14 cellular contexts compared by ENCODE assay signal in the genomic region with DNA sequence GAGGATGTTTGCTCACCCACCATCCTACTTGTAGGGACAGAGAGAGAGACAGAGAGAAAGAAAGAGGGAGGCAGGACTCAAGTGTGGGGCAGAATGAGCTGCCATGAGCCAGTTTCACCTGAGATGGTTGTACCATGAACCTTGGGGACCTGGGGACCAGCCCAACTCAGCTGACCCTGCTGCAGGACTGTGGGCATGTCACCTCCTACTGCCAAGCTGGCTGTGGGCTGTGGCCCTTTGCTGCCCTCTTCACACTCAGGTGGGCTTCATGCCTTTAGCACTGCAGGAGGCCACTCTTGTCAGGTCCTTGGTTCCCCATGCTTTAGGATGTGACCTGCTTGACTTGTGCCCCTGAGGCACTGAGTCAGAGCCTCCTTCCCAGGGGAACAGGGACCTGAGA.
DNase-seq lines count a peak whose midpoint lies in the region; ATAC-seq and TF ChIP-seq lines count a peak whose summit lies in the region.
"Had no signal": no experiment of that assay in that cellular context is flagged by ENCODE, and none has a peak within 500 bp of the region (broad histone marks: within the 10 kb centered on the region; RNA-seq: fewer than 3 reads in every experiment).

No MANE protein-coding gene starts in this region.

- H3K4me3 Mint-ChIP-seq in stimulated activated naive CD8-positive, alpha-beta T cell treated with anti-CD3 and anti-CD28 coated beads, Interleukin-15, amount 100 ng/mL, for 72 hours, result no peak overlapping the region
- H3K4me3 Mint-ChIP-seq: B cell; CD4-positive, alpha-beta T cell had no signal

- peaks cover 0 to 9% of the 10 kb centered on the region in 2 donors for H3K9me3 Mint-ChIP-seq in stimulated activated naive CD8-positive, alpha-beta T cell treated with anti-CD3 and anti-CD28 coated beads, Interleukin-15, amount 100 ng/mL, for 72 hours

- DNase-seq in stimulated activated naive CD8-positive, alpha-beta T cell treated with anti-CD3 and anti-CD28 coated beads, Interleukin-15, Interleukin-2, amounts not matched to agents 100 U/mL and 50 U/mL, for 24 hours, result no peak
- DNase-seq in stimulated activated naive CD8-positive, alpha-beta T cell treated with anti-CD3 and anti-CD28 coated beads, Interleukin-15, amount 100 ng/mL, for 72 hours, result no peak
- DNase-seq in NB4 (ENCODE audit: low read depth) (peak; percentile 10), posterior vena cava (ENCODE audit: low spot score) (peak; percentile 50)
- DNase-seq: C1 segment of cervical spinal cord; CD4-positive, alpha-beta T cell; GM23248 had no signal

- H3K4me1 Mint-ChIP-seq in stimulated activated naive CD8-positive, alpha-beta T cell treated with anti-CD3 and anti-CD28 coated beads, Interleukin-15, amount 100 ng/mL, for 72 hours, result no peaks in the 10 kb centered on the region
- H3K4me1 Mint-ChIP-seq: B cell had no signal

- TF ChIP-seq POLR2A in NB4 (IDR thresholded peaks at IDR 0.05; ENCODE audit: extremely low read depth, insufficient read length), result no peak

- intact Hi-C loops in posterior vena cava (cut with DNase I), result loop anchor here in 1 of 2 donors (1.0 kb wide), 1 partner anchor 53 kb away; no protein-coding TSS in a partner anchor

- no peak for TF ChIP-seq CTCF in NB4 (IDR thresholded peaks at IDR 0.05; ENCODE audit: low read depth, low read length)

- no peak overlapping the region for H3K4me3 ChIP-seq in NB4 (ENCODE audit: low read depth, low read length)
- H3K4me3 ChIP-seq: A549, GM23248, HAP-1, K562 had no signal

- H3K27ac Mint-ChIP-seq in stimulated activated naive CD8-positive, alpha-beta T cell treated with anti-CD3 and anti-CD28 coated beads, Interleukin-15, amount 100 ng/mL, for 72 hours, result peak overlapping the region in 1 of 2 donors; percentile 63
- H3K27ac Mint-ChIP-seq: B cell; CD4-positive, alpha-beta T cell had no signal

- H3K27me3 Mint-ChIP-seq in stimulated activated naive CD8-positive, alpha-beta T cell treated with anti-CD3 and anti-CD28 coated beads, Interleukin-15, amount 100 ng/mL, for 72 hours, result no peaks in the 10 kb centered on the region

- ATAC-seq in stimulated activated naive CD8-positive, alpha-beta T cell treated with anti-CD3 and anti-CD28 coated beads, Interleukin-15, Interleukin-2, amounts not matched to agents 100 U/mL and 50 U/mL, for 24 hours, result peak; percentile 14
- ATAC-seq in stimulated activated naive CD8-positive, alpha-beta T cell treated with anti-CD3 and anti-CD28 coated beads, Interleukin-15, amount 100 ng/mL, for 72 hours, result no peak
- ATAC-seq in HG02798 (IDR thresholded peaks at IDR 0.05; ENCODE audit: poor library complexity, unreplicated experiment) (no peak), GM18873 (IDR thresholded peaks at IDR 0.05; ENCODE audit: low FRiP score, unreplicated experiment) (no peak), HG02642 (IDR thresholded peaks at IDR 0.05; ENCODE audit: poor library complexity, unreplicated experiment) (no peak)
- ATAC-seq: A549, K562 had no signal

Comparison
In these comparisons a context has a peak if more than half of its experiments do, and no peak if none do; other contexts are left out.
1. DNase-seq: peak in NB4 (single experiment) and posterior vena cava (single experiment); none in stimulated activated naive CD8-positive, alpha-beta T cell treated with anti-CD3 and anti-CD28 coated beads, Interleukin-15, Interleukin-2, amounts not matched to agents 100 U/mL and 50 U/mL, for 24 hours (single experiment) and stimulated activated naive CD8-positive, alpha-beta T cell treated with anti-CD3 and anti-CD28 coated beads, Interleukin-15, amount 100 ng/mL, for 72 hours (0 of 2).